Comparison of ENCODE assay signal across 18 cellular contexts in genomic region chr7:2945171-2945570, GRCh38.
DNase-seq lines count a peak whose midpoint lies in the region; ATAC-seq and TF ChIP-seq lines count a peak whose summit lies in the region.
"Had no signal": no experiment of that assay in that cellular context is flagged by ENCODE, and none has a peak within 500 bp of the region (broad histone marks: within the 10 kb centered on the region; RNA-seq: fewer than 3 reads in every experiment).

No MANE protein-coding gene starts in this region.

- no peak for TF ChIP-seq POLR2A in suprapubic skin (IDR thresholded peaks at IDR 0.05)

- H3K27me3 Mint-ChIP-seq in activated naive CD4-positive, alpha-beta T cell treated with anti-CD3 and anti-CD28 coated beads for 36 hours (ENCODE audit: low read depth) = no peaks in the 10 kb centered on the region
- H3K27me3 Mint-ChIP-seq in activated CD8-positive, alpha-beta memory T cell treated with anti-CD3 and anti-CD28 coated beads, Interleukin-2, amount 10 ng/mL, durations not matched to agents 7 days and 5 days = no peaks in the 10 kb centered on the region

- intact Hi-C loops in activated naive CD4-positive, alpha-beta T cell treated with anti-CD3 and anti-CD28 coated beads for 36 hours (cut with micrococcal nuclease) = no loop called here
- intact Hi-C loops in lower lobe of right lung (cut with DNase I) = no loop called here

- H3K4me3 ChIP-seq in lower lobe of right lung (no peak overlapping the region), suprapubic skin (no peak overlapping the region)
- H3K4me3 ChIP-seq: heart left ventricle, left ventricle myocardium inferior, MG63, thoracic aorta had no signal

- H3K4me1 ChIP-seq in lower lobe of right lung = no peaks in the 10 kb centered on the region
- H3K4me1 ChIP-seq in suprapubic skin = no peaks in the 10 kb centered on the region
- H3K4me1 ChIP-seq: left ventricle myocardium inferior had no signal

- H3K9me3 ChIP-seq in lower lobe of right lung (no peaks in the 10 kb centered on the region), suprapubic skin (no peaks in the 10 kb centered on the region)
- H3K9me3 ChIP-seq: MG63, neutrophil, thoracic aorta had no signal

- H3K36me3 Mint-ChIP-seq in activated naive CD4-positive, alpha-beta T cell treated with anti-CD3 and anti-CD28 coated beads for 36 hours (ENCODE audit: low read depth) = peaks cover 62% of the 10 kb centered on the region
- peaks cover 88% of the 10 kb centered on the region for H3K36me3 Mint-ChIP-seq in activated CD8-positive, alpha-beta memory T cell treated with anti-CD3 and anti-CD28 coated beads, Interleukin-2, amount 10 ng/mL, durations not matched to agents 7 days and 5 days

- peaks cover 6% of the 10 kb centered on the region for H3K9me3 Mint-ChIP-seq in activated naive CD4-positive, alpha-beta T cell treated with anti-CD3 and anti-CD28 coated beads for 36 hours
- peaks cover 2% of the 10 kb centered on the region for H3K9me3 Mint-ChIP-seq in activated CD8-positive, alpha-beta memory T cell treated with anti-CD3 and anti-CD28 coated beads, Interleukin-2, amount 10 ng/mL, durations not matched to agents 7 days and 5 days (ENCODE audit: low read depth)

- H3K4me3 Mint-ChIP-seq in activated naive CD4-positive, alpha-beta T cell treated with anti-CD3 and anti-CD28 coated beads for 36 hours = no peak overlapping the region
- H3K4me3 Mint-ChIP-seq in activated CD8-positive, alpha-beta memory T cell treated with anti-CD3 and anti-CD28 coated beads, Interleukin-2, amount 10 ng/mL, durations not matched to agents 7 days and 5 days = no peak overlapping the region

- H3K27ac ChIP-seq in lower lobe of right lung (no peak overlapping the region), suprapubic skin (no peak overlapping the region)
- H3K27ac ChIP-seq: brain microvascular endothelial cell, heart left ventricle, left ventricle myocardium inferior, neutrophil, RWPE1, thoracic aorta had no signal

- TF ChIP-seq CTCF in lower lobe of right lung (IDR thresholded peaks at IDR 0.05) (no peak), suprapubic skin (IDR thresholded peaks at IDR 0.05) (no peak)

- no peaks in the 10 kb centered on the region for H3K36me3 ChIP-seq in lower lobe of right lung
- no peaks in the 10 kb centered on the region for H3K36me3 ChIP-seq in suprapubic skin
- H3K36me3 ChIP-seq: brain microvascular endothelial cell, heart left ventricle, left ventricle myocardium inferior, MG63, neutrophil, thoracic aorta had no signal

- CTCF ChIA-PET in activated naive CD4-positive, alpha-beta T cell treated with anti-CD3 and anti-CD28 coated beads for 36 hours (lab: Charles Lee) = interaction anchor here (1.5 kb wide), 1 partner anchor 11 kb away, joined by 6 read pairs; no protein-coding TSS in a partner anchor
- CTCF ChIA-PET in activated CD8-positive, alpha-beta memory T cell treated with anti-CD3 and anti-CD28 coated beads, Interleukin-2, amount 10 ng/mL, durations not matched to agents 7 days and 5 days (lab: Charles Lee) = no interaction called here

- peaks cover 29% of the 10 kb centered on the region for H3K4me1 Mint-ChIP-seq in activated naive CD4-positive, alpha-beta T cell treated with anti-CD3 and anti-CD28 coated beads for 36 hours (ENCODE audit: low read depth)
- H3K4me1 Mint-ChIP-seq in activated CD8-positive, alpha-beta memory T cell treated with anti-CD3 and anti-CD28 coated beads, Interleukin-2, amount 10 ng/mL, durations not matched to agents 7 days and 5 days = peaks cover 31% of the 10 kb centered on the region

- WGBS in suprapubic skin = 88% methylated on average over 4 of the region's 4 CpGs

- TF ChIP-seq EP300 in suprapubic skin (IDR thresholded peaks at IDR 0.05) = no peak

- no peak for ATAC-seq in activated CD8-positive, alpha-beta memory T cell treated with anti-CD3 and anti-CD28 coated beads, Interleukin-2, amount 10 ng/mL, durations not matched to agents 7 days and 5 days
- ATAC-seq in lower lobe of right lung = no peak
- ATAC-seq: heart left ventricle had no signal

- peak; percentile 1 for DNase-seq in activated naive CD4-positive, alpha-beta T cell treated with anti-CD3 and anti-CD28 coated beads for 36 hours
- no peak for DNase-seq in activated naive CD4-positive, alpha-beta T cell treated with anti-CD3 and anti-CD28 coated beads, Interleukin-2, amount 50 U/mL, for 16 hours
- DNase-seq in activated CD8-positive, alpha-beta memory T cell treated with anti-CD3 and anti-CD28 coated beads, Interleukin-2, amount 10 ng/mL, durations not matched to agents 7 days and 5 days = peak; percentile 11
- peak; percentile 6 for DNase-seq in lower lobe of right lung
- peak; percentile 4 to 15 for DNase-seq in suprapubic skin (ENCODE audit: low spot score in 2 of 2)
- no peak for DNase-seq in NCI-H226
- no peak for DNase-seq in stimulated activated CD4-positive, alpha-beta T cell treated with anti-CD3 and anti-CD28 coated beads, Interleukin-2, amount 100 ng/mL, for 48 hours
- DNase-seq: brain microvascular endothelial cell, DMS79 treated with DMSO at 0.1 percent for 48 hours, GOT3, heart left ventricle, left ventricle myocardium inferior, MG63, NCI-H1436 treated with DMSO at 0.1 percent for 48 hours, NCI-H69 had no signal

- peak overlapping the region; percentile 34 for H3K27ac Mint-ChIP-seq in activated naive CD4-positive, alpha-beta T cell treated with anti-CD3 and anti-CD28 coated beads for 36 hours
- H3K27ac Mint-ChIP-seq in activated CD8-positive, alpha-beta memory T cell treated with anti-CD3 and anti-CD28 coated beads, Interleukin-2, amount 10 ng/mL, durations not matched to agents 7 days and 5 days = peak overlapping the region; percentile 1

- H3K27me3 ChIP-seq in lower lobe of right lung (ENCODE audit: low read depth) (no peaks in the 10 kb centered on the region), suprapubic skin (peaks cover 24% of the 10 kb centered on the region)
- H3K27me3 ChIP-seq: brain microvascular endothelial cell, neutrophil had no signal

Comparison
In these comparisons a context has a peak if more than half of its experiments do, and no peak if none do; other contexts are left out.
1. DNase-seq: peak in activated naive CD4-positive, alpha-beta T cell treated with anti-CD3 and anti-CD28 coated beads for 36 hours (single experiment), activated CD8-positive, alpha-beta memory T cell treated with anti-CD3 and anti-CD28 coated beads, Interleukin-2, amount 10 ng/mL, durations not matched to agents 7 days and 5 days (single experiment), lower lobe of right lung (single experiment) and suprapubic skin (2 of 2); none in activated naive CD4-positive, alpha-beta T cell treated with anti-CD3 and anti-CD28 coated beads, Interleukin-2, amount 50 U/mL, for 16 hours (single experiment), NCI-H226 (single experiment) and stimulated activated CD4-positive, alpha-beta T cell treated with anti-CD3 and anti-CD28 coated beads, Interleukin-2, amount 100 ng/mL, for 48 hours (0 of 2).